In genomic region chr2:236117861-236118269, GRCh38 we compare ENCODE assay signal across 19 cellular contexts. TPM values are rescaled to one million over a fixed set of nuclear protein-coding genes. Genes with fewer than 3 reads are reported as not detected.
DNase-seq lines count a peak whose midpoint lies in the region; ATAC-seq, FAIRE-seq and TF ChIP-seq lines count a peak whose summit lies in the region.
"Had no signal": no experiment of that assay in that cellular context is flagged by ENCODE, and none has a peak within 500 bp of the region (broad histone marks: within the 10 kb centered on the region; RNA-seq: fewer than 3 reads in every experiment).

No MANE protein-coding gene starts in this region.

- no peak overlapping the region for H2AFZ ChIP-seq in SK-N-SH (ENCODE audit: low read depth)

- H3F3A ChIP-seq in SK-N-SH (replicated peaks; ENCODE audit: insufficient read depth) = no peaks in the 10 kb centered on the region

- no peaks in the 10 kb centered on the region for H3K36me3 ChIP-seq in SK-N-SH (replicated peaks in 1 of 2; ENCODE audit: control insufficient read depth in 1 of 2, insufficient read depth in 2 of 2, low read length in 1 of 2)
- H3K36me3 ChIP-seq: ascending aorta had no signal

- POLR2A ChIA-PET in A549 (lab: Yijun Ruan, JAX) (no interaction called here), SK-N-SH (lab: Yijun Ruan, JAX) (no interaction called here)

- H3K9me3 ChIP-seq in A549 = no peaks in the 10 kb centered on the region
- H3K9me3 ChIP-seq in SK-N-SH = no peaks in the 10 kb centered on the region
- H3K9me3 ChIP-seq: ascending aorta, BLaER1 had no signal

- H3K4me1 ChIP-seq in A549 (peaks cover 7% of the 10 kb centered on the region; the same call in 2 of the 3 replicates), SK-N-SH (ENCODE audit: control insufficient read depth in 1 of 2, insufficient read depth in 2 of 2, low read depth in 1 of 2, low read length in 1 of 2) (no peaks in the 10 kb centered on the region)
- H3K4me1 ChIP-seq: ascending aorta, foreskin keratinocyte had no signal

- H4K20me1 ChIP-seq in SK-N-SH (ENCODE audit: insufficient read depth) = no peaks in the 10 kb centered on the region

- CTCF ChIA-PET in A549 (lab: Yijun Ruan, JAX) (no interaction called here), SK-N-SH (lab: Yijun Ruan, JAX) (no interaction called here)

- TF ChIP-seq POLR2A in A549 (IDR thresholded peaks at IDR 0.05; ENCODE audit: low read length) = no peak

- no peak overlapping the region for H3K9ac ChIP-seq in SK-N-SH
- H3K9ac ChIP-seq: BLaER1, KMS-11 had no signal

- 48% methylated on average over 10 of the region's 10 CpGs for WGBS in A549 (ENCODE audit: missing lambda C conversion rate)
- 87% methylated on average over 10 of the region's 10 CpGs for WGBS in SK-N-SH (ENCODE audit: low lambda C conversion rate)

- H3K27me3 ChIP-seq in SK-N-SH (ENCODE audit: insufficient read depth) = no peaks in the 10 kb centered on the region
- H3K27me3 ChIP-seq: ascending aorta, BLaER1, foreskin keratinocyte had no signal

- H3K27ac ChIP-seq in A549 (no peak overlapping the region), SK-N-SH (ENCODE audit: low read depth in 2 of 2, low read length in 1 of 2) (no peak overlapping the region)
- H3K27ac ChIP-seq: ascending aorta, BLaER1, foreskin keratinocyte, KMS-11 had no signal

- H3K4me2 ChIP-seq in A549 (0 out of 3 replicates have a peak overlapping the region, but pooled peaks have one; percentile 32), SK-N-SH (no peak overlapping the region)
- H3K4me2 ChIP-seq: BLaER1, KMS-11 had no signal

- peak in 1 of 2 experiments; percentile 35; a peak in 2 of 6 replicates for ATAC-seq in A549
- no peak for ATAC-seq in HG02588 (IDR thresholded peaks at IDR 0.05; ENCODE audit: unreplicated experiment)
- ATAC-seq: activated CD4-positive, alpha-beta T cell treated with anti-CD3 and anti-CD28 coated beads for 36 hours; foreskin keratinocyte had no signal

- H3K79me2 ChIP-seq in SK-N-SH (ENCODE audit: insufficient read depth) = no peaks in the 10 kb centered on the region

- no peak for TF ChIP-seq RAD21 in A549 (conservative IDR thresholded peaks at IDR 0.05 in 1 of 2, IDR thresholded peaks at IDR 0.05 in 1 of 2)
- no peak for TF ChIP-seq RAD21 in SK-N-SH (IDR thresholded peaks at IDR 0.05; ENCODE audit: low read length)

- TF ChIP-seq CTCF in A549 (IDR thresholded peaks at IDR 0.05) = no peak
- TF ChIP-seq CTCF in SK-N-SH (IDR thresholded peaks at IDR 0.05) = no peak

- H3K4me3 ChIP-seq in A549 (no peak overlapping the region), SK-N-SH (ENCODE audit: low read depth in 2 of 2, low read length in 1 of 2) (no peak overlapping the region)
- H3K4me3 ChIP-seq: ascending aorta, BLaER1 had no signal

- no peaks in the 10 kb centered on the region for H3K9me2 ChIP-seq in SK-N-SH

- peak in 1 of 2 experiments; percentile 27 for DNase-seq in A549 (ENCODE audit: low read depth in 1 of 2, low spot score in 1 of 2)
- DNase-seq in HuH-7.5 (ENCODE audit: low spot score) = peak; percentile 63
- DNase-seq in NCI-H82 (lab: John Stamatoyannopoulos, UW) = peak; percentile 62
- DNase-seq in left kidney (ENCODE audit: low read depth, low spot score) = peak; percentile 68
- no peak for DNase-seq in hepatic stellate cell (ENCODE audit: low spot score)
- DNase-seq in activated T-cell treated with anti-CD3 and anti-CD28 coated beads, Interleukin-2, amount 50 U/mL, for 1 hour = no peak
- no peak for DNase-seq in SK-N-SH
- DNase-seq: activated CD4-positive, alpha-beta T cell treated with anti-CD3 and anti-CD28 coated beads for 36 hours; activated naive CD4-positive, alpha-beta T cell treated with anti-CD3 and anti-CD28 coated beads, Interleukin-2, amount 50 U/mL, for 16 hours; Calu3; foreskin keratinocyte; naive B cell; NCI-H446; SHP77 had no signal

- TF ChIP-seq EP300 in A549 (IDR thresholded peaks at IDR 0.05) (no peak), SK-N-SH (IDR thresholded peaks at IDR 0.05; ENCODE audit: borderline replicate concordance in 1 of 2, low read depth in 1 of 2, low read length in 1 of 2) (no peak)

- no peak for FAIRE-seq in A549 (lab: Jason Lieb, UNC)
- FAIRE-seq: GM18507 had no signal

TF ChIP-seq in A549, 52 proteins besides CTCF, POLR2A, EP300 and RAD21:
- TF ChIP-seq RNF2 (IDR thresholded peaks at IDR 0.05; ENCODE audit: borderline replicate concordance, low read depth) = no peak
- TF ChIP-seq POLR2AphosphoS2 (conservative IDR thresholded peaks at IDR 0.05; ENCODE audit: low read length) = no peak

TF ChIP-seq in SK-N-SH, 30 proteins besides CTCF, POLR2A, EP300 and RAD21:
- TF ChIP-seq RXRA (IDR thresholded peaks at IDR 0.05; ENCODE audit: borderline replicate concordance, low read depth) (no peak), FOXJ3 (CRISPR knock-in tag; IDR thresholded peaks at IDR 0.05) (no peak), TCF12 (IDR thresholded peaks at IDR 0.05) (no peak), SMC3 (IDR thresholded peaks at IDR 0.05; ENCODE audit: low read depth, low read length) (no peak), IRF3 (IDR thresholded peaks at IDR 0.05; ENCODE audit: low read depth, low read length) (no peak), NFIC (IDR thresholded peaks at IDR 0.05; ENCODE audit: borderline replicate concordance) (no peak), NRF1 (IDR thresholded peaks at IDR 0.05; ENCODE audit: low read depth, low read length) (no peak), ZBTB33 (IDR thresholded peaks at IDR 0.05; ENCODE audit: borderline replicate concordance, low read depth) (no peak), USF1 (IDR thresholded peaks at IDR 0.05; ENCODE audit: borderline replicate concordance, low read depth) (no peak), ELF1 (IDR thresholded peaks at IDR 0.05) (no peak), MEF2A (IDR thresholded peaks at IDR 0.05; ENCODE audit: borderline replicate concordance, low read depth) (no peak)

RNA-seq across cellular contexts. Expression of gene GBX2, which starts 50.3 kb away (rescaled TPM):
- polyA plus RNA-seq in A549 (2011; rRNA removed) = 0.85 and 1.2 TPM in 2 replicates
- 2.8 and 3.4 TPM in 2 replicates for polyA plus RNA-seq in A549 (2012; cell fraction: cytosol; rRNA removed)
- polyA plus RNA-seq in A549 (2012; cell fraction: nucleus; rRNA removed) = 1.9 and 2.3 TPM in 2 replicates
- polyA plus RNA-seq in A549 (2017; fragmentation: RNase III; extraction: RNeasy Plus Mini Kit Qiagen cat#74134 plus additional on column Dnase treatment) = 1.7 to 1.9 TPM (median 1.7 TPM) in 3 replicates
- 0.45 and 0.92 TPM in 2 replicates for polyA minus RNA-seq in A549 (2011; rRNA and poly(A)+ RNA removed)
- polyA plus RNA-seq in SK-N-SH (2012; rRNA removed) = 0.03 and 0.16 TPM in 2 replicates
- 0.08 and 0.14 TPM in 2 replicates for polyA plus RNA-seq in SK-N-SH (2012; cell fraction: cytosol; rRNA removed)
- 0.14 and 0.33 TPM in 2 replicates for polyA plus RNA-seq in SK-N-SH (2012; cell fraction: nucleus; rRNA removed)

Comparison
In these comparisons a context has a peak if more than half of its experiments do, and no peak if none do; other contexts are left out.
1. DNase-seq: peak in HuH-7.5 (single experiment), NCI-H82 (single experiment) and left kidney (single experiment); none in hepatic stellate cell (single experiment), activated T-cell treated with anti-CD3 and anti-CD28 coated beads, Interleukin-2, amount 50 U/mL, for 1 hour (single experiment) and SK-N-SH (single experiment).